Comparison of ENCODE assay signal across 8 cellular contexts in the genomic region with DNA sequence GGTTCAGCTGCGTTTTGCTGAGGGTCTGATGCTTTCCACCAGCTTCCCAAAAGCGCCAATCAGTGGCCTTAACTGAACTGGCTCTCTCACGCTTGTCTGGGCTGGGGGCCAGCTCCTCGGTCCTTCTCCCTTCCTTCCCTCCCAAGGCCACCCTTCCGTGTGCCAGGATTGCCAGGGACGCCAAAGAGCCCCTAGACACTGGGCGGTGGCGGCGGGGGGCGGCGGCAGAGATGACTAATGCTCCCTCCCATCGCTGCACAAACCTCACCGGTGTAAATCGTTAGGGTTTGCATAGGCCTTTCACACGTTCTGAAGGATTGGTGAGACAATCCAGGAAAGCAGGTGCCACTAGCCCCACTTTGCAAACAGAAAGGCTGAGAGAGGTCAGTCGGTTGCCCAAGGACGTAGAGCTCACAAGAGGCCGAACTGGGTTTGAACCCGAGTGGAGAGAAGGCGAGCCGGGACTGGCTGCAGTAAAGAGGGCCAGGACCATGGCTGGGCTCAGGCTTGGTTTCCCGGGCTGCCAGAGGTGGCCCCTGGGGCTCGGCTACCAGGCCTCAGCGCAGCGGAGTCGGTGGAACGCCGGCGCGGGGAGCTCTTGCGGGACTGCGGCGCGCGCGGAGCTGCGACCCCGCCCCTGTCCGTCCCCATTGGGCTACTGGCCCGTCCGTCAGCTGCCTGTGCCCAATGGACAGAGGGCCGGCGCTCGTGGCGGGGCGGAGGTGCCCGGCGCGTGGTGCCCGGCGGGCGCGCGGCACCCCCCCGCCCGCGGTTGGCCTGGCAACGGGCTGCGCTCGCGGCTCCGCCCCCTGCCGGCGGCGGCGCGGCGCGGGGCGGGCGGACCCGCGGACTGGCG. TPM values are rescaled to one million over a fixed set of nuclear protein-coding genes. Genes with fewer than 3 reads are reported as not detected.
DNase-seq lines count a peak whose midpoint lies in the region; ATAC-seq and TF ChIP-seq lines count a peak whose summit lies in the region.

No MANE protein-coding gene starts in this region.

- ATAC-seq in GM18867 (IDR thresholded peaks at IDR 0.05; ENCODE audit: unreplicated experiment) (peak; percentile 85), HG03439 (IDR thresholded peaks at IDR 0.05; ENCODE audit: unreplicated experiment) (peak; percentile 83), lung (ENCODE audit: insufficient read depth, low FRiP score) (peak; percentile 95)

- H3K27ac ChIP-seq in lung (ENCODE audit: low read depth in 1 of 2, low read length in 1 of 2) = peak overlapping the region in 1 of 2 donors; percentile 37

- H3K27me3 ChIP-seq in lung (ENCODE audit: control insufficient read depth, insufficient read depth) = no peaks in the 10 kb centered on the region

- no peaks in the 10 kb centered on the region for H3K4me1 ChIP-seq in lung (ENCODE audit: control insufficient read depth in 2 of 2, insufficient read depth in 2 of 2, low read length in 2 of 2)

- DNase-seq in 8988T (peak; percentile 89), NCI-H774 (lab: John Stamatoyannopoulos, UW) (peak; percentile 94), lung (ENCODE audit: low spot score) (peak; percentile 90)
- DNase-seq in activated CD8-positive, alpha-beta memory T cell treated with anti-CD3 and anti-CD28 coated beads for 1 hour (ENCODE audit: extremely low read depth in 1 of 2, low read depth in 1 of 2) = peak; percentile 67 to 78
- DNase-seq in effector CD4-positive, alpha-beta T cell = peak; percentile 85
- peak; percentile 81 to 85 for DNase-seq in stimulated activated CD4-positive, alpha-beta T cell treated with anti-CD3 and anti-CD28 coated beads, Interleukin-4, amount 100 ng/mL, for 48 hours (ENCODE audit: low read depth in 2 of 2)

- H3K4me3 ChIP-seq in lung = peak overlapping the region; percentile 35

- no peaks in the 10 kb centered on the region for H3K36me3 ChIP-seq in lung (ENCODE audit: control insufficient read depth in 2 of 2, insufficient read depth in 2 of 2, low read length in 2 of 2)

- 2 to 3% methylated on average over 39 to 74 of the region's 74 CpGs for WGBS in lung, 2 donors

- no peak for TF ChIP-seq CTCF in lung (IDR thresholded peaks at IDR 0.05; ENCODE audit: control extremely low read depth, extremely low read depth)

- H3K9me3 ChIP-seq in lung (ENCODE audit: control insufficient read depth in 2 of 2, insufficient read depth in 1 of 2, low read length in 1 of 2) = no peaks in the 10 kb centered on the region

RNA-seq across cellular contexts. Expression of gene GNAZ, which starts 0.6 kb away (rescaled TPM):
- 1 to 10 TPM; 3.6 to 5.0 TPM for total RNA-seq in lung
- under 1 TPM; 0.77 to 0.94 TPM for polyA plus RNA-seq in lung
